In the genomic region with DNA sequence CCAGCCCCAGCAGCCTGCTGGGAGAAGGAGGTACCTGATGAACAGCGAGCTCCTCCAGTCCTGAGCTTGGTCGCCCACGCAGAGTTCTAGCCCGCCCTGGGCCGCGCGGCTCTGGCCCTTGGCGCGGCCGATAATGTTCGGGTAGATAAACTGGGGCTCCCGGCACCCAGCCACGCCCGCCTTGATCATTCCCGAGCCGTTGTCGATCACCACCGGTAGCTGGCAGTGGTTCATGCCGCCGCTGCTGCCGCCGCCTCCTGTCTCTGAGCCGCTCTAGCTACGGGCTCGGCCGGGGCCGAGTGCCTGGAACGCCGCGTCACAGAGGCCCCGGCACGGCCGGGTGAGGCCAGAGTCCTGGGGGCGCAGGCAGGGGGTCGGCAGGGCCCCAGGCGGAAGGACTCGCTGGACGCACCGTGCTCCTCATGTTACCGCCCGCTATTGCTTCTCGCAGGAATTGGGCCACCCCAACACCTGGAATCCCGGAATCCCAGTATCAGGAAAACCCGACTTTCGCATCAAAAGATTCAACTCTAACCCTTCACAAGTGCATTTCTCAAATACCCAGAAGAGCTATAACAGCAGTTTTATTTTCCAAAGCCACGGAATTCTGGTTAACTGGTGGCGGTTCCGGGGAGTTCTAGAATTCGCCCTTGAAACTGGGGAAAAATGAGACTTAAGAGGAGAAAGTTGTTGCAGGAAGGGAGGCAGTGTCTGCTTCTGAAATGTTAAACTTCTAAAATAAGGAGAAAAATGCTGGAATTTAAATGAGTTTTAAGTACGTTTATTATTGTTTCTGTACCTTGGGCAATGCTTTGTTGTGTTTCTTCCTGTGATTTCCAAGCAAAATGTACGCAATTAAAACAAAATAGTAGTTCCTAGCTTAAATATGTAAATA, we compare ENCODE assay signal across 8 cellular contexts. TPM values are rescaled to one million over a fixed set of nuclear protein-coding genes. Genes with fewer than 3 reads are reported as not detected.
DNase-seq lines count a peak whose midpoint lies in the region; ATAC-seq and TF ChIP-seq lines count a peak whose summit lies in the region.

A gene (minus strand): TSS at position 275 of the 895 bp plus-strand sequence. CDS start 41 bp downstream, at position 234.

- peak; percentile 35 for DNase-seq in NCI-H460 (ENCODE audit: extremely low read depth, low read depth)
- DNase-seq in activated CD4-positive, alpha-beta T cell treated with anti-CD3 and anti-CD28 coated beads, Interleukin-2, amount 50 U/mL, for 4 hours = peak; percentile 52 to 54
- peak; percentile 31 to 66 (median 51) for DNase-seq in dorsolateral prefrontal cortex
- DNase-seq in stimulated activated CD4-positive, alpha-beta T cell treated with anti-CD3 and anti-CD28 coated beads, Interleukin-4, amount 100 ng/mL, for 1 hour = peak; percentile 62
- DNase-seq in cerebellar nuclear complex (lab: John Stamatoyannopoulos, UW) = no peak

- H3K27ac ChIP-seq in dorsolateral prefrontal cortex = peak within 1 kb of the TSS; percentile 12 to 96 (median 89)
- H3K27ac ChIP-seq in liver (ENCODE audit: low read depth in 1 of 2, low read length in 2 of 2) = peak within 1 kb of the TSS; percentile 80 to 84

- 2% methylated on average over 51 of the region's 51 CpGs for WGBS in liver

- peak within 1 kb of the TSS; percentile 79 to 88 for H3K9ac ChIP-seq in liver (ENCODE audit: low read depth in 1 of 2, low read length in 2 of 2)

- no peak for TF ChIP-seq RAD21 in liver (IDR thresholded peaks at IDR 0.05)

- peak; percentile 26 for ATAC-seq in HG02678 (IDR thresholded peaks at IDR 0.05; ENCODE audit: unreplicated experiment)

- H3K27me3 ChIP-seq in dorsolateral prefrontal cortex (no peaks in the 10 kb centered on the region), liver (ENCODE audit: control insufficient read depth in 4 of 4, insufficient read depth in 4 of 4, low read length in 3 of 4) (no peaks in the 10 kb centered on the region)

- H3K4me1 ChIP-seq in liver (ENCODE audit: control insufficient read depth in 4 of 4, insufficient read depth in 4 of 4, low read length in 3 of 4) = peaks cover 0 to 21% (median 12%) of the 10 kb centered on the region in 4 donors

- H3K4me3 ChIP-seq in dorsolateral prefrontal cortex = peak within 1 kb of the TSS; percentile 43 to 82 (median 71)
- peak within 1 kb of the TSS; percentile 65 to 82 (median 76) for H3K4me3 ChIP-seq in liver (ENCODE audit: low read depth in 1 of 3, low read length in 3 of 3)

- no peaks in the 10 kb centered on the region for H3K9me3 ChIP-seq in liver (ENCODE audit: control insufficient read depth in 4 of 4, low read length in 3 of 4)

- intact Hi-C loops in dorsolateral prefrontal cortex (cut with DNase I) = loop anchor here (5.0 to 10.0 kb wide), 6 partner anchors 45 to 622 kb away; a partner anchor contains a TSS

- peaks cover 0 to 1% (median 0%) of the 10 kb centered on the region in 4 donors for H3K36me3 ChIP-seq in liver (ENCODE audit: control insufficient read depth in 4 of 4, insufficient read depth in 3 of 4, low read depth in 1 of 4, low read length in 3 of 4)

- TF ChIP-seq CTCF in GM12872 (IDR thresholded peaks at IDR 0.05; ENCODE audit: insufficient read depth, low read depth, low read length) = 0 out of 3 replicates have a peak, but pooled peaks have one; percentile 13
- TF ChIP-seq CTCF in dorsolateral prefrontal cortex (IDR thresholded peaks at IDR 0.05 in 54 of 56, conservative IDR thresholded peaks at IDR 0.05 in 2 of 56; ENCODE audit: low read depth in 1 of 56, partially characterized antibody in 56 of 56) = peak in 3 of 56 donors; percentile 7 to 19 (median 16)
- TF ChIP-seq CTCF in liver (IDR thresholded peaks at IDR 0.05; ENCODE audit: low read depth, low read length, missing input control) = no peak

TF ChIP-seq in liver, 16 proteins besides CTCF, POLR2A, EP300 and RAD21:
- TF ChIP-seq, protein P1, sequence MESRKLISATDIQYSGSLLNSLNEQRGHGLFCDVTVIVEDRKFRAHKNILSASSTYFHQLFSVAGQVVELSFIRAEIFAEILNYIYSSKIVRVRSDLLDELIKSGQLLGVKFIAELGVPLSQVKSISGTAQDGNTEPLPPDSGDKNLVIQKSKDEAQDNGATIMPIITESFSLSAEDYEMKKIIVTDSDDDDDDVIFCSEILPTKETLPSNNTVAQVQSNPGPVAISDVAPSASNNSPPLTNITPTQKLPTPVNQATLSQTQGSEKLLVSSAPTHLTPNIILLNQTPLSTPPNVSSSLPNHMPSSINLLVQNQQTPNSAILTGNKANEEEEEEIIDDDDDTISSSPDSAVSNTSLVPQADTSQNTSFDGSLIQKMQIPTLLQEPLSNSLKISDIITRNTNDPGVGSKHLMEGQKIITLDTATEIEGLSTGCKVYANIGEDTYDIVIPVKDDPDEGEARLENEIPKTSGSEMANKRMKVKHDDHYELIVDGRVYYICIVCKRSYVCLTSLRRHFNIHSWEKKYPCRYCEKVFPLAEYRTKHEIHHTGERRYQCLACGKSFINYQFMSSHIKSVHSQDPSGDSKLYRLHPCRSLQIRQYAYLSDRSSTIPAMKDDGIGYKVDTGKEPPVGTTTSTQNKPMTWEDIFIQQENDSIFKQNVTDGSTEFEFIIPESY (IDR thresholded peaks at IDR 0.05) = peak; percentile 63
- TF ChIP-seq SP1 (IDR thresholded peaks at IDR 0.05) = peak; percentile 31
- TF ChIP-seq GABPA (IDR thresholded peaks at IDR 0.05 in 1 of 2, conservative IDR thresholded peaks at IDR 0.05 in 1 of 2) = no peak
- TF ChIP-seq EGR1 (IDR thresholded peaks at IDR 0.05; ENCODE audit: low read depth in 2 of 2) = peak in 1 of 2 donors; percentile 62
- TF ChIP-seq, protein P2, sequence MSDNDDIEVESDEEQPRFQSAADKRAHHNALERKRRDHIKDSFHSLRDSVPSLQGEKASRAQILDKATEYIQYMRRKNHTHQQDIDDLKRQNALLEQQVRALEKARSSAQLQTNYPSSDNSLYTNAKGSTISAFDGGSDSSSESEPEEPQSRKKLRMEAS (IDR thresholded peaks at IDR 0.05) = no peak
- TF ChIP-seq HNF4A (conservative IDR thresholded peaks at IDR 0.05) = peak in 1 of 2 donors; percentile 11
- no peak for TF ChIP-seq FOXA2 (IDR thresholded peaks at IDR 0.05)
- no peak for TF ChIP-seq RXRA (IDR thresholded peaks at IDR 0.05)
- TF ChIP-seq YY1 (IDR thresholded peaks at IDR 0.05) = peak; percentile 85
- TF ChIP-seq, protein P3, sequence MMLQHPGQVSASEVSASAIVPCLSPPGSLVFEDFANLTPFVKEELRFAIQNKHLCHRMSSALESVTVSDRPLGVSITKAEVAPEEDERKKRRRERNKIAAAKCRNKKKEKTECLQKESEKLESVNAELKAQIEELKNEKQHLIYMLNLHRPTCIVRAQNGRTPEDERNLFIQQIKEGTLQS (IDR thresholded peaks at IDR 0.05) = no peak
- peak; percentile 80 for TF ChIP-seq TAF1 (conservative IDR thresholded peaks at IDR 0.05)
- TF ChIP-seq JUND (IDR thresholded peaks at IDR 0.05) = no peak
- TF ChIP-seq, protein P4, sequence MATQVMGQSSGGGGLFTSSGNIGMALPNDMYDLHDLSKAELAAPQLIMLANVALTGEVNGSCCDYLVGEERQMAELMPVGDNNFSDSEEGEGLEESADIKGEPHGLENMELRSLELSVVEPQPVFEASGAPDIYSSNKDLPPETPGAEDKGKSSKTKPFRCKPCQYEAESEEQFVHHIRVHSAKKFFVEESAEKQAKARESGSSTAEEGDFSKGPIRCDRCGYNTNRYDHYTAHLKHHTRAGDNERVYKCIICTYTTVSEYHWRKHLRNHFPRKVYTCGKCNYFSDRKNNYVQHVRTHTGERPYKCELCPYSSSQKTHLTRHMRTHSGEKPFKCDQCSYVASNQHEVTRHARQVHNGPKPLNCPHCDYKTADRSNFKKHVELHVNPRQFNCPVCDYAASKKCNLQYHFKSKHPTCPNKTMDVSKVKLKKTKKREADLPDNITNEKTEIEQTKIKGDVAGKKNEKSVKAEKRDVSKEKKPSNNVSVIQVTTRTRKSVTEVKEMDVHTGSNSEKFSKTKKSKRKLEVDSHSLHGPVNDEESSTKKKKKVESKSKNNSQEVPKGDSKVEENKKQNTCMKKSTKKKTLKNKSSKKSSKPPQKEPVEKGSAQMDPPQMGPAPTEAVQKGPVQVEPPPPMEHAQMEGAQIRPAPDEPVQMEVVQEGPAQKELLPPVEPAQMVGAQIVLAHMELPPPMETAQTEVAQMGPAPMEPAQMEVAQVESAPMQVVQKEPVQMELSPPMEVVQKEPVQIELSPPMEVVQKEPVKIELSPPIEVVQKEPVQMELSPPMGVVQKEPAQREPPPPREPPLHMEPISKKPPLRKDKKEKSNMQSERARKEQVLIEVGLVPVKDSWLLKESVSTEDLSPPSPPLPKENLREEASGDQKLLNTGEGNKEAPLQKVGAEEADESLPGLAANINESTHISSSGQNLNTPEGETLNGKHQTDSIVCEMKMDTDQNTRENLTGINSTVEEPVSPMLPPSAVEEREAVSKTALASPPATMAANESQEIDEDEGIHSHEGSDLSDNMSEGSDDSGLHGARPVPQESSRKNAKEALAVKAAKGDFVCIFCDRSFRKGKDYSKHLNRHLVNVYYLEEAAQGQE (IDR thresholded peaks at IDR 0.05) = peak; percentile 29
- no peak for TF ChIP-seq HNF4G (IDR thresholded peaks at IDR 0.05)

RNA-seq across cellular contexts. Expression of the gene that starts here (rescaled TPM):
- 0.26 and 0.67 TPM in 2 replicates for total RNA-seq in NCI-H460 (2014; rRNA removed; shearing (Covaris generic))
- 0.78 and 2.3 TPM in 2 replicates for polyA plus RNA-seq in NCI-H460 (2014; cell fraction: nucleus; rRNA removed)
- total RNA-seq in dorsolateral prefrontal cortex (10 to 100 TPM in 3 of 120 experiments, 1 to 10 TPM in 111, under 1 TPM in 6; 0.67 to 18.0 (median 2.1) TPM), liver (1 to 10 TPM; 1.3 to 2.3 TPM)
- 1 to 10 TPM; 1.4 to 1.7 TPM for polyA plus RNA-seq in liver

Comparison
In these comparisons a context has a peak if more than half of its experiments do, and no peak if none do; other contexts are left out.
1. DNase-seq: peak in NCI-H460 (single experiment), activated CD4-positive, alpha-beta T cell treated with anti-CD3 and anti-CD28 coated beads, Interleukin-2, amount 50 U/mL, for 4 hours (2 of 2), dorsolateral prefrontal cortex (10 of 10) and stimulated activated CD4-positive, alpha-beta T cell treated with anti-CD3 and anti-CD28 coated beads, Interleukin-4, amount 100 ng/mL, for 1 hour (single experiment); none in cerebellar nuclear complex (0 of 2).